Comparison of ENCODE assay signal across 12 cellular contexts in the genomic region with DNA sequence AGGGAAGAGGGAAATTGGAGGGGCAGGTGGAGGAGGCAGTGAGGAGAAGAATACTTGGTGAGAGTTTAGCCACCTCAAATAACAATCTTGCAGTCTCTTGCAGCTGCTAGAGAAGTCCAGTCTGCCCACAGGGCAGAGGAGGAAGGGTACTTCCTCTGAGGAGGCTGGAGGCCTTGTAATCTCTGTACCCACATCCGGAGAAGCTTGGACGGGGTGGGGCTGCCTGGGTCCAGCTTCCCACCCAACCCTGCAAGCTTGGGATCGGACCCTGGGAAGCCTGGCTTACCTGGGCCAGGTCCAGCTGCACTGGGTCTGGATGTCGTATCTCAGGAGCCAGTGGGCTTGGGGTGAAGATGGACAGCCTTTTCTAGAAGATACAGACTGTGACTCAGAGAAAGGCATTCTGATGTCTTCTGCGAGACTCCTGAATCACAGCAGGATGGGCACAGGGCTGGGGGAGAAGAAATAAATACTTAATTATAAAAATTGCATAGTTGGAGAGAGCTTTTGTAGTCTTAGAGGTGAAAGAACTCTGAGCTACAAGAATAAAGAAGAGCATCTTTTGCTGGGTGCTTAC.
DNase-seq lines count a peak whose midpoint lies in the region; ATAC-seq, FAIRE-seq and TF ChIP-seq lines count a peak whose summit lies in the region.
"Had no signal": no experiment of that assay in that cellular context is flagged by ENCODE, and none has a peak within 500 bp of the region (broad histone marks: within the 10 kb centered on the region; RNA-seq: fewer than 3 reads in every experiment).

No MANE protein-coding gene starts in this region.

- H4K20me1 ChIP-seq in GM12878 (ENCODE audit: control insufficient read depth, insufficient read depth): no peaks in the 10 kb centered on the region

- H3K36me3 ChIP-seq in GM12878 (ENCODE audit: control insufficient read depth in 2 of 2, insufficient read depth in 2 of 2, low read length in 1 of 2) (no peaks in the 10 kb centered on the region), mucosa of stomach (ENCODE audit: control insufficient read depth, insufficient read depth, low read length) (no peaks in the 10 kb centered on the region), A673 (ENCODE audit: insufficient read depth, low read length, poor library complexity, severe bottlenecking) (no peaks in the 10 kb centered on the region)

- TF ChIP-seq POLR2A in GM12878 (IDR thresholded peaks at IDR 0.05; ENCODE audit: low read depth, low read length): no peak

- no peak for FAIRE-seq in GM12878 (lab: Jason Lieb, UNC)

- H3K4me3 ChIP-seq in GM12878 (no peak overlapping the region), mucosa of stomach (ENCODE audit: low read length) (peak overlapping the region; percentile 16), A673 (ENCODE audit: low read depth, low read length, poor library complexity, severe bottlenecking) (no peak overlapping the region)

- H3K4me3 Mint-ChIP-seq in HFFc6: peak overlapping the region; percentile 11; the same call in 1 of the 2 replicates
- H3K4me3 Mint-ChIP-seq: CD8-positive, alpha-beta T cell had no signal

- H3K4me1 Mint-ChIP-seq in HFFc6 (ENCODE audit: low read depth): peaks cover 36% of the 10 kb centered on the region

- H2AFZ ChIP-seq in GM12878 (ENCODE audit: control insufficient read depth, low read depth, low read length): no peak overlapping the region

- 59% methylated on average over 5 of the region's 5 CpGs for WGBS in GM12878 (ENCODE audit: insufficient coverage, insufficient replicate concordance, low lambda C conversion rate, missing lambda C conversion rate)

- no peak overlapping the region for H3K27ac ChIP-seq in GM12878 (ENCODE audit: control insufficient read depth, insufficient read depth)
- no peak overlapping the region for H3K27ac ChIP-seq in A673 (ENCODE audit: low read depth, low read length, poor library complexity, severe bottlenecking)

- H3K9ac ChIP-seq in GM12878 (ENCODE audit: control insufficient read depth, insufficient read depth, low read length) (no peak overlapping the region), mucosa of stomach (ENCODE audit: low read length) (peak overlapping the region; percentile 38)

- SMC1A ChIA-PET in GM12878 (lab: Charles Lee; ENCODE audit: uncharacterized antibody, unreplicated experiment): interaction anchor here (1.5 kb wide), 1 partner anchor 13 kb away, joined by 4 read pairs; no protein-coding TSS in a partner anchor

- H3K27me3 Mint-ChIP-seq in HFFc6 (ENCODE audit: insufficient read depth): no peaks in the 10 kb centered on the region

- POLR2A ChIA-PET in GM12878 (lab: Charles Lee) (no interaction called here), A673 (lab: Charles Lee; ENCODE audit: low non-redundant PET) (no interaction called here)

- TF ChIP-seq EP300 in GM12878 (IDR thresholded peaks at IDR 0.05; ENCODE audit: borderline replicate concordance in 1 of 2, control insufficient read depth in 1 of 2, low read depth in 2 of 2, low read length in 2 of 2): no peak

- H3K9me3 ChIP-seq in GM12878 (replicated peaks; ENCODE audit: control insufficient read depth, insufficient read depth, low read length) (no peaks in the 10 kb centered on the region), mucosa of stomach (ENCODE audit: control insufficient read depth, low read length) (no peaks in the 10 kb centered on the region), A673 (ENCODE audit: low read depth, low read length, poor library complexity, severe bottlenecking) (no peaks in the 10 kb centered on the region)

- no peak for TF ChIP-seq RAD21 in GM12878 (IDR thresholded peaks at IDR 0.05; ENCODE audit: insufficient read depth, low read depth, low read length)

- H3K27me3 ChIP-seq in GM12878 (replicated peaks in 1 of 2; ENCODE audit: control insufficient read depth in 2 of 2, insufficient read depth in 2 of 2, low read length in 1 of 2) (no peaks in the 10 kb centered on the region; a peak in 1 of 4 replicates), mucosa of stomach (ENCODE audit: control insufficient read depth, insufficient read depth, low read length) (no peaks in the 10 kb centered on the region), A673 (replicated peaks; ENCODE audit: insufficient read depth, low read depth, low read length, poor library complexity) (no peaks in the 10 kb centered on the region)

- H3K9me3 Mint-ChIP-seq in HFFc6: no peaks in the 10 kb centered on the region
- H3K9me3 Mint-ChIP-seq: CD8-positive, alpha-beta T cell had no signal

- no peak overlapping the region for H3K4me2 ChIP-seq in GM12878 (ENCODE audit: control insufficient read depth, insufficient read depth)

- DNase-seq in A172 (ENCODE audit: low spot score): peak; percentile 64
- peak; percentile 28 for DNase-seq in HFFc6
- DNase-seq in GM12878 (ENCODE audit: low read depth, low spot score): no peak
- DNase-seq in activated gamma-delta T cell (lab: John Stamatoyannopoulos, UW): no peak
- DNase-seq in NCI-H2171 (lab: John Stamatoyannopoulos, UW): no peak
- no peak for DNase-seq in kidney glomerular epithelial cell (lab: John Stamatoyannopoulos, UW)
- DNase-seq in A673 (ENCODE audit: low spot score): no peak
- DNase-seq: activated CD8-positive, alpha-beta memory T cell treated with anti-CD3 and anti-CD28 coated beads, Interleukin-2, amount 50 U/mL, for 4 hours; CD8-positive, alpha-beta T cell; effector CD4-positive, alpha-beta T cell; stimulated activated naive CD4-positive, alpha-beta T cell treated with Interleukin-2 at 50 U/mL for 16 hours had no signal

- no peaks in the 10 kb centered on the region for H3K4me1 ChIP-seq in GM12878 (ENCODE audit: control insufficient read depth, insufficient read depth, low read length)
- H3K4me1 ChIP-seq in mucosa of stomach (ENCODE audit: control insufficient read depth, insufficient read depth, low read length): peaks cover 64% of the 10 kb centered on the region
- H3K4me1 ChIP-seq in A673 (ENCODE audit: insufficient read depth, low read length, poor library complexity, severe bottlenecking): no peaks in the 10 kb centered on the region

- no peaks in the 10 kb centered on the region for H3K36me3 Mint-ChIP-seq in HFFc6 (ENCODE audit: low read depth)
- H3K36me3 Mint-ChIP-seq: CD8-positive, alpha-beta T cell had no signal

- H3K79me2 ChIP-seq in GM12878 (ENCODE audit: control insufficient read depth, insufficient read depth, low read length): no peaks in the 10 kb centered on the region

- BruUV-seq in GM12878 (replicated peaks; lab: Mats Ljungman, UMichigan) (no TSS peak), A673 (replicated peaks; lab: Mats Ljungman, UMichigan) (no TSS peak)

- intact Hi-C loops in GM12878 (cut with micrococcal nuclease; ENCODE audit: unreplicated experiment): loop anchor here (5.0 kb wide), 1 partner anchor 402 kb away; the partner anchor contains the start of gene FGGY
- intact Hi-C loops in A673 (cut with micrococcal nuclease; ENCODE audit: unreplicated experiment): no loop called here

- RAD21 ChIA-PET in GM12878 (lab: Charles Lee; ENCODE audit: unreplicated experiment): interaction anchor here (1.2 kb wide), 1 partner anchor 863 kb away, joined by 4 read pairs; no protein-coding TSS in a partner anchor

- H3K27ac Mint-ChIP-seq in HFFc6: peak overlapping the region; percentile 77
- H3K27ac Mint-ChIP-seq: CD8-positive, alpha-beta T cell had no signal

- in situ Hi-C loops in GM12878 (cut with MboI): no loop called here

- TF ChIP-seq CTCF in HFFc6 (IDR thresholded peaks at IDR 0.05): no peak
- no peak for TF ChIP-seq CTCF in GM12878 (IDR thresholded peaks at IDR 0.05 in 2 of 3, conservative IDR thresholded peaks at IDR 0.05 in 1 of 3; ENCODE audit: control insufficient read depth in 2 of 3, extremely low read depth in 1 of 3, insufficient read depth in 1 of 3, low read depth in 3 of 3, low read length in 3 of 3)
- TF ChIP-seq CTCF in A673 (conservative IDR thresholded peaks at IDR 0.05; ENCODE audit: low read depth, low read length): no peak

- ATAC-seq in GM12878: peak; percentile 60
- ATAC-seq: CD8-positive, alpha-beta T cell had no signal

- CTCF ChIA-PET in GM12878 (lab: Yijun Ruan, JAX) (interaction anchor here (1.4 kb wide), 1 partner anchor 15 kb away, joined by 3 read pairs; no protein-coding TSS in a partner anchor), A673 (lab: Charles Lee) (no interaction called here)

TF ChIP-seq in GM12878, 131 proteins besides CTCF, POLR2A, EP300 and RAD21 (continues in another document):
- no peak for TF ChIP-seq TCF7 (IDR thresholded peaks at IDR 0.05; ENCODE audit: borderline replicate concordance)
- no peak for TF ChIP-seq ZNF622 (IDR thresholded peaks at IDR 0.05)
- TF ChIP-seq SREBF1 (IDR thresholded peaks at IDR 0.05; ENCODE audit: low read length): no peak
- TF ChIP-seq RELB (IDR thresholded peaks at IDR 0.05; ENCODE audit: low read depth): no peak
- TF ChIP-seq FOXM1 (IDR thresholded peaks at IDR 0.05; ENCODE audit: low read depth, low read length): no peak
- no peak for TF ChIP-seq ETV6 (conservative IDR thresholded peaks at IDR 0.05 in 1 of 2, IDR thresholded peaks at IDR 0.05 in 1 of 2; ENCODE audit: borderline replicate concordance in 1 of 2, low read depth in 1 of 2)

Comparison
In these comparisons a context has a peak if more than half of its experiments do, and no peak if none do; other contexts are left out.
1. DNase-seq: peak in A172 (single experiment) and HFFc6 (single experiment); none in GM12878 (single experiment), activated gamma-delta T cell (single experiment), NCI-H2171 (single experiment), kidney glomerular epithelial cell (single experiment) and A673 (single experiment).